ENCODE assay signal across 1 cellular context in the genomic region with DNA sequence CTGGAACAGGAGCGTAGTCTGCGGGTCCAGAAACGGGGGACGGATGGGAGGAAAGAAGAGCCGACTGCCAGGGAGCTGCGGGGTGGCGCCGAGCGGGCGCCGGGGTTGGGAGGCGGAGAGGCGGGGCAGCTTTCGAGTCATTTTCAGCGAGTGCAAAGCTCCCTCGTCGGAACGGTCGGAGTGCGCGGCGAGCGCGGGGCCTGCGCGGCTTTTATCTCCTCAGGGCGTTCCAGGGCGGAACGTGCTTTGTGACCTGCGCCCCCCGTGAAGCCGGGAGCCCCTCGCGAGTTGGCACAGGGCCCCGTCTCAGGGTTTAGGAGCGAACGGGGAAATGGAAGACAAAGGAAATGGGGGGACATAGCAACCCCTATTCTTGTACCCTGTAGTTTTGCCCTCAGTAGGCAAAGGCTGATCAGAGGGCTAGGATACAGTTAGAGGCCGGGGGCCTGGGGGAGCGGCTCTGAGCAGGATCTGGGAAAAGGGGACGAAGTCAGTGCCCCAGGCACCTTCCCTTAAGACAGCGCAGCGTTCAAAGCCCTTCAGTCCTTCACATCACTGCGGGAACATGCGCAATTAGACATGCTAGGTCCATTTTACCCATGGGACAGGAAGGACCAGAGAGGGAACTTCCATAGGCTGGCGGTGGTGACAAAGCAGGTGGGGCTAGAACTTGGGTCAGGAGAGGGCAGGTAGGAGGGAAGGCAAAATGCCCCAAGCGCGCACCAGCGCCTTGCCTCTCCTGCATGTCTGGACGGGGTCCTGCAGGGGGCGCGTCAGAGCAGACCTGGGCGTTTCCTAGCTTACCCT.
TF ChIP-seq lines count a peak whose summit lies in the region.

No MANE protein-coding gene starts in this region.

TF ChIP-seq in HepG2, 621 proteins besides CTCF, POLR2A, EP300 and RAD21 (continued from another document and continues in another):
- TF ChIP-seq, protein P1, sequence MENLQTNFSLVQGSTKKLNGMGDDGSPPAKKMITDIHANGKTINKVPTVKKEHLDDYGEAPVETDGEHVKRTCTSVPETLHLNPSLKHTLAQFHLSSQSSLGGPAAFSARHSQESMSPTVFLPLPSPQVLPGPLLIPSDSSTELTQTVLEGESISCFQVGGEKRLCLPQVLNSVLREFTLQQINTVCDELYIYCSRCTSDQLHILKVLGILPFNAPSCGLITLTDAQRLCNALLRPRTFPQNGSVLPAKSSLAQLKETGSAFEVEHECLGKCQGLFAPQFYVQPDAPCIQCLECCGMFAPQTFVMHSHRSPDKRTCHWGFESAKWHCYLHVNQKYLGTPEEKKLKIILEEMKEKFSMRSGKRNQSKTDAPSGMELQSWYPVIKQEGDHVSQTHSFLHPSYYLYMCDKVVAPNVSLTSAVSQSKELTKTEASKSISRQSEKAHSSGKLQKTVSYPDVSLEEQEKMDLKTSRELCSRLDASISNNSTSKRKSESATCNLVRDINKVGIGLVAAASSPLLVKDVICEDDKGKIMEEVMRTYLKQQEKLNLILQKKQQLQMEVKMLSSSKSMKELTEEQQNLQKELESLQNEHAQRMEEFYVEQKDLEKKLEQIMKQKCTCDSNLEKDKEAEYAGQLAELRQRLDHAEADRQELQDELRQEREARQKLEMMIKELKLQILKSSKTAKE (CRISPR knock-in tag; IDR thresholded peaks at IDR 0.05; ENCODE audit: borderline replicate concordance) = no peak
- TF ChIP-seq PHB2 (IDR thresholded peaks at IDR 0.05; ENCODE audit: partially characterized antibody) (no peak), SRSF1 (optimal IDR thresholded peaks at IDR 0.05; ENCODE audit: low read depth, low read length) (no peak), KLF12 (CRISPR knock-in tag; IDR thresholded peaks at IDR 0.05; ENCODE audit: borderline replicate concordance) (no peak), MEIS2 (CRISPR knock-in tag; IDR thresholded peaks at IDR 0.05) (no peak), ZNF30 (CRISPR knock-in tag; IDR thresholded peaks at IDR 0.05) (no peak), MAZ (IDR thresholded peaks at IDR 0.05; ENCODE audit: borderline replicate concordance, low read depth, low read length) (peak; percentile 45; the same call in 1 of the 2 replicates), MAZ (CRISPR knock-in tag; IDR thresholded peaks at IDR 0.05; ENCODE audit: low read depth) (no peak), ZFP36L1 (CRISPR knock-in tag; IDR thresholded peaks at IDR 0.05) (no peak), TCF7 (IDR thresholded peaks at IDR 0.05; ENCODE audit: low read depth) (peak; percentile 13; the same call in 1 of the 2 replicates), POLR2G (IDR thresholded peaks at IDR 0.05; ENCODE audit: low read depth, low read length) (no peak), SOX13 (IDR thresholded peaks at IDR 0.05) (no peak), SOX13 (CRISPR knock-in tag; conservative IDR thresholded peaks at IDR 0.05 in 1 of 2, IDR thresholded peaks at IDR 0.05 in 1 of 2) (no peak; a peak in 1 of 4 replicates), ZSCAN30 (CRISPR knock-in tag; IDR thresholded peaks at IDR 0.05) (no peak), RARA (CRISPR knock-in tag; IDR thresholded peaks at IDR 0.05) (peak; percentile 38), CAMTA2 (CRISPR knock-in tag; IDR thresholded peaks at IDR 0.05; ENCODE audit: borderline replicate concordance) (0 out of 2 replicates have a peak, but pooled peaks have one; percentile 13), ZNF232 (CRISPR knock-in tag; IDR thresholded peaks at IDR 0.05; ENCODE audit: borderline replicate concordance) (0 out of 2 replicates have a peak, but pooled peaks have one; percentile 19), ZNF230 (CRISPR knock-in tag; IDR thresholded peaks at IDR 0.05) (no peak), LCORL (IDR thresholded peaks at IDR 0.05) (no peak), LCORL (CRISPR knock-in tag; IDR thresholded peaks at IDR 0.05) (0 out of 2 replicates have a peak, but pooled peaks have one; percentile 45), ZNF143 (CRISPR knock-in tag; IDR thresholded peaks at IDR 0.05) (no peak), XRCC5 (optimal IDR thresholded peaks at IDR 0.05; ENCODE audit: low read length) (peak; percentile 88), ZSCAN29 (CRISPR knock-in tag; conservative IDR thresholded peaks at IDR 0.05) (no peak), ZNF350 (CRISPR knock-in tag; IDR thresholded peaks at IDR 0.05; ENCODE audit: borderline replicate concordance, low read depth) (peak; percentile 53; the same call in 1 of the 2 replicates), DPF2 (CRISPR knock-in tag; IDR thresholded peaks at IDR 0.05; ENCODE audit: borderline replicate concordance, low read depth) (no peak), ZNF563 (CRISPR knock-in tag; IDR thresholded peaks at IDR 0.05) (0 out of 2 replicates have a peak, but pooled peaks have one; percentile 19), BCL6 (CRISPR knock-in tag; IDR thresholded peaks at IDR 0.05) (peak; percentile 99), NR2C2 (CRISPR knock-in tag; IDR thresholded peaks at IDR 0.05; ENCODE audit: borderline replicate concordance) (no peak), NRL (CRISPR knock-in tag; IDR thresholded peaks at IDR 0.05; ENCODE audit: borderline replicate concordance) (peak; percentile 24; the same call in 1 of the 2 replicates)
- TF ChIP-seq, protein P2, sequence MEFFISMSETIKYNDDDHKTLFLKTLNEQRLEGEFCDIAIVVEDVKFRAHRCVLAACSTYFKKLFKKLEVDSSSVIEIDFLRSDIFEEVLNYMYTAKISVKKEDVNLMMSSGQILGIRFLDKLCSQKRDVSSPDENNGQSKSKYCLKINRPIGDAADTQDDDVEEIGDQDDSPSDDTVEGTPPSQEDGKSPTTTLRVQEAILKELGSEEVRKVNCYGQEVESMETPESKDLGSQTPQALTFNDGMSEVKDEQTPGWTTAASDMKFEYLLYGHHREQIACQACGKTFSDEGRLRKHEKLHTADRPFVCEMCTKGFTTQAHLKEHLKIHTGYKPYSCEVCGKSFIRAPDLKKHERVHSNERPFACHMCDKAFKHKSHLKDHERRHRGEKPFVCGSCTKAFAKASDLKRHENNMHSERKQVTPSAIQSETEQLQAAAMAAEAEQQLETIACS (CRISPR knock-in tag; IDR thresholded peaks at IDR 0.05) = no peak
- TF ChIP-seq, protein P3, sequence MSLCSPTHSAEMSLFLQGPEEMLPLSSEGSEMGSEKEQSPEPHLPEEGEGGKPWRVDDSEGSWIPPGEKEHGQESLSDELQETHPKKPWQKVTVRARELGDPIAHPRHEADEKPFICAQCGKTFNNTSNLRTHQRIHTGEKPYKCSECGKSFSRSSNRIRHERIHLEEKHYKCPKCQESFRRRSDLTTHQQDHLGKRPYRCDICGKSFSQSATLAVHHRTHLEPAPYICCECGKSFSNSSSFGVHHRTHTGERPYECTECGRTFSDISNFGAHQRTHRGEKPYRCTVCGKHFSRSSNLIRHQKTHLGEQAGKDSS (CRISPR knock-in tag; IDR thresholded peaks at IDR 0.05; ENCODE audit: borderline replicate concordance, low read depth) = 0 out of 2 replicates have a peak, but pooled peaks have one; percentile 24
- TF ChIP-seq, protein P4, sequence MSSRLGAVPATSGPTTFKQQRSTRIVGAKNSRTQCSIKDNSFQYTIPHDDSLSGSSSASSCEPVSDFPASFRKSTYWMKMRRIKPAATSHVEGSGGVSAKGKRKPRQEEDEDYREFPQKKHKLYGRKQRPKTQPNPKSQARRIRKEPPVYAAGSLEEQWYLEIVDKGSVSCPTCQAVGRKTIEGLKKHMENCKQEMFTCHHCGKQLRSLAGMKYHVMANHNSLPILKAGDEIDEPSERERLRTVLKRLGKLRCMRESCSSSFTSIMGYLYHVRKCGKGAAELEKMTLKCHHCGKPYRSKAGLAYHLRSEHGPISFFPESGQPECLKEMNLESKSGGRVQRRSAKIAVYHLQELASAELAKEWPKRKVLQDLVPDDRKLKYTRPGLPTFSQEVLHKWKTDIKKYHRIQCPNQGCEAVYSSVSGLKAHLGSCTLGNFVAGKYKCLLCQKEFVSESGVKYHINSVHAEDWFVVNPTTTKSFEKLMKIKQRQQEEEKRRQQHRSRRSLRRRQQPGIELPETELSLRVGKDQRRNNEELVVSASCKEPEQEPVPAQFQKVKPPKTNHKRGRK (CRISPR knock-in tag; IDR thresholded peaks at IDR 0.05) = peak; percentile 45; the same call in 1 of the 2 replicates
- TF ChIP-seq, protein P5, sequence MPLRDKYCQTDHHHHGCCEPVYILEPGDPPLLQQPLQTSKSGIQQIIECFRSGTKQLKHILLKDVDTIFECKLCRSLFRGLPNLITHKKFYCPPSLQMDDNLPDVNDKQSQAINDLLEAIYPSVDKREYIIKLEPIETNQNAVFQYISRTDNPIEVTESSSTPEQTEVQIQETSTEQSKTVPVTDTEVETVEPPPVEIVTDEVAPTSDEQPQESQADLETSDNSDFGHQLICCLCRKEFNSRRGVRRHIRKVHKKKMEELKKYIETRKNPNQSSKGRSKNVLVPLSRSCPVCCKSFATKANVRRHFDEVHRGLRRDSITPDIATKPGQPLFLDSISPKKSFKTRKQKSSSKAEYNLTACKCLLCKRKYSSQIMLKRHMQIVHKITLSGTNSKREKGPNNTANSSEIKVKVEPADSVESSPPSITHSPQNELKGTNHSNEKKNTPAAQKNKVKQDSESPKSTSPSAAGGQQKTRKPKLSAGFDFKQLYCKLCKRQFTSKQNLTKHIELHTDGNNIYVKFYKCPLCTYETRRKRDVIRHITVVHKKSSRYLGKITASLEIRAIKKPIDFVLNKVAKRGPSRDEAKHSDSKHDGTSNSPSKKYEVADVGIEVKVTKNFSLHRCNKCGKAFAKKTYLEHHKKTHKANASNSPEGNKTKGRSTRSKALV (CRISPR knock-in tag; IDR thresholded peaks at IDR 0.05) = peak; percentile 83
- TF ChIP-seq, protein P6, sequence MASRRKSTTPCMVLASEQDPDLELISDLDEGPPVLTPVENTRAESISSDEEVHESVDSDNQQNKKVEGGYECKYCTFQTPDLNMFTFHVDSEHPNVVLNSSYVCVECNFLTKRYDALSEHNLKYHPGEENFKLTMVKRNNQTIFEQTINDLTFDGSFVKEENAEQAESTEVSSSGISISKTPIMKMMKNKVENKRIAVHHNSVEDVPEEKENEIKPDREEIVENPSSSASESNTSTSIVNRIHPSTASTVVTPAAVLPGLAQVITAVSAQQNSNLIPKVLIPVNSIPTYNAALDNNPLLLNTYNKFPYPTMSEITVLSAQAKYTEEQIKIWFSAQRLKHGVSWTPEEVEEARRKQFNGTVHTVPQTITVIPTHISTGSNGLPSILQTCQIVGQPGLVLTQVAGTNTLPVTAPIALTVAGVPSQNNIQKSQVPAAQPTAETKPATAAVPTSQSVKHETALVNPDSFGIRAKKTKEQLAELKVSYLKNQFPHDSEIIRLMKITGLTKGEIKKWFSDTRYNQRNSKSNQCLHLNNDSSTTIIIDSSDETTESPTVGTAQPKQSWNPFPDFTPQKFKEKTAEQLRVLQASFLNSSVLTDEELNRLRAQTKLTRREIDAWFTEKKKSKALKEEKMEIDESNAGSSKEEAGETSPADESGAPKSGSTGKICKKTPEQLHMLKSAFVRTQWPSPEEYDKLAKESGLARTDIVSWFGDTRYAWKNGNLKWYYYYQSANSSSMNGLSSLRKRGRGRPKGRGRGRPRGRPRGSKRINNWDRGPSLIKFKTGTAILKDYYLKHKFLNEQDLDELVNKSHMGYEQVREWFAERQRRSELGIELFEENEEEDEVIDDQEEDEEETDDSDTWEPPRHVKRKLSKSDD (CRISPR knock-in tag; IDR thresholded peaks at IDR 0.05; ENCODE audit: low read depth) = no peak
- TF ChIP-seq, protein P7, sequence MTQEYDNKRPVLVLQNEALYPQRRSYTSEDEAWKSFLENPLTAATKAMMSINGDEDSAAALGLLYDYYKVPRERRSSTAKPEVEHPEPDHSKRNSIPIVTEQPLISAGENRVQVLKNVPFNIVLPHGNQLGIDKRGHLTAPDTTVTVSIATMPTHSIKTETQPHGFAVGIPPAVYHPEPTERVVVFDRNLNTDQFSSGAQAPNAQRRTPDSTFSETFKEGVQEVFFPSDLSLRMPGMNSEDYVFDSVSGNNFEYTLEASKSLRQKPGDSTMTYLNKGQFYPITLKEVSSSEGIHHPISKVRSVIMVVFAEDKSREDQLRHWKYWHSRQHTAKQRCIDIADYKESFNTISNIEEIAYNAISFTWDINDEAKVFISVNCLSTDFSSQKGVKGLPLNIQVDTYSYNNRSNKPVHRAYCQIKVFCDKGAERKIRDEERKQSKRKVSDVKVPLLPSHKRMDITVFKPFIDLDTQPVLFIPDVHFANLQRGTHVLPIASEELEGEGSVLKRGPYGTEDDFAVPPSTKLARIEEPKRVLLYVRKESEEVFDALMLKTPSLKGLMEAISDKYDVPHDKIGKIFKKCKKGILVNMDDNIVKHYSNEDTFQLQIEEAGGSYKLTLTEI (CRISPR knock-in tag; conservative IDR thresholded peaks at IDR 0.05) = no peak
- TF ChIP-seq, protein P8, sequence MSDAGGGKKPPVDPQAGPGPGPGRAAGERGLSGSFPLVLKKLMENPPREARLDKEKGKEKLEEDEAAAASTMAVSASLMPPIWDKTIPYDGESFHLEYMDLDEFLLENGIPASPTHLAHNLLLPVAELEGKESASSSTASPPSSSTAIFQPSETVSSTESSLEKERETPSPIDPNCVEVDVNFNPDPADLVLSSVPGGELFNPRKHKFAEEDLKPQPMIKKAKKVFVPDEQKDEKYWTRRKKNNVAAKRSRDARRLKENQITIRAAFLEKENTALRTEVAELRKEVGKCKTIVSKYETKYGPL (CRISPR knock-in tag; IDR thresholded peaks at IDR 0.05) = no peak
- TF ChIP-seq, protein P9, sequence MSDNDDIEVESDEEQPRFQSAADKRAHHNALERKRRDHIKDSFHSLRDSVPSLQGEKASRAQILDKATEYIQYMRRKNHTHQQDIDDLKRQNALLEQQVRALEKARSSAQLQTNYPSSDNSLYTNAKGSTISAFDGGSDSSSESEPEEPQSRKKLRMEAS (IDR thresholded peaks at IDR 0.05) = peak; percentile 32; the same call in 1 of the 2 replicates
- TF ChIP-seq, protein P10, sequence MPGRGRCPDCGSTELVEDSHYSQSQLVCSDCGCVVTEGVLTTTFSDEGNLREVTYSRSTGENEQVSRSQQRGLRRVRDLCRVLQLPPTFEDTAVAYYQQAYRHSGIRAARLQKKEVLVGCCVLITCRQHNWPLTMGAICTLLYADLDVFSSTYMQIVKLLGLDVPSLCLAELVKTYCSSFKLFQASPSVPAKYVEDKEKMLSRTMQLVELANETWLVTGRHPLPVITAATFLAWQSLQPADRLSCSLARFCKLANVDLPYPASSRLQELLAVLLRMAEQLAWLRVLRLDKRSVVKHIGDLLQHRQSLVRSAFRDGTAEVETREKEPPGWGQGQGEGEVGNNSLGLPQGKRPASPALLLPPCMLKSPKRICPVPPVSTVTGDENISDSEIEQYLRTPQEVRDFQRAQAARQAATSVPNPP (CRISPR knock-in tag; IDR thresholded peaks at IDR 0.05) = no peak
- TF ChIP-seq, protein P11, sequence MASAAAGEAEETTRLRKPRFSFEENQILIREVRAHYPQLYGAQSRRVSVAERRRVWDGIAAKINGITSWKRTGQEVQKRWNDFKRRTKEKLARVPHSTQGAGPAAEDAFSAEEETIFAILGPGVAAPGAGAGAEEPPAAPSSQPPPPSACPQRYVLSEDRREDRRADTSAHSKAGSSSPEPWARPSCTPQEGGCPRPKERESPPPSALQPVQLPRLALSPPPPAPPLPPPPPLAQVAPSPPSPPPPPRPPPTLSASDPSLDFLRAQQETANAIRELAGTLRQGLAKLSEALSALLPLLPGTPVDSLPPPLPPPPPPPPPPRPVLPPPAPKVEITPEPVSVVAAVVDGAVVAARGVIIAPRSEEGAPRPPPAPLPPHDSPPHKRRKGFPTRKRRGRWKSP (CRISPR knock-in tag; IDR thresholded peaks at IDR 0.05) = peak; percentile 85
